Comparison of ENCODE assay signal across 23 cellular contexts in the genomic region with DNA sequence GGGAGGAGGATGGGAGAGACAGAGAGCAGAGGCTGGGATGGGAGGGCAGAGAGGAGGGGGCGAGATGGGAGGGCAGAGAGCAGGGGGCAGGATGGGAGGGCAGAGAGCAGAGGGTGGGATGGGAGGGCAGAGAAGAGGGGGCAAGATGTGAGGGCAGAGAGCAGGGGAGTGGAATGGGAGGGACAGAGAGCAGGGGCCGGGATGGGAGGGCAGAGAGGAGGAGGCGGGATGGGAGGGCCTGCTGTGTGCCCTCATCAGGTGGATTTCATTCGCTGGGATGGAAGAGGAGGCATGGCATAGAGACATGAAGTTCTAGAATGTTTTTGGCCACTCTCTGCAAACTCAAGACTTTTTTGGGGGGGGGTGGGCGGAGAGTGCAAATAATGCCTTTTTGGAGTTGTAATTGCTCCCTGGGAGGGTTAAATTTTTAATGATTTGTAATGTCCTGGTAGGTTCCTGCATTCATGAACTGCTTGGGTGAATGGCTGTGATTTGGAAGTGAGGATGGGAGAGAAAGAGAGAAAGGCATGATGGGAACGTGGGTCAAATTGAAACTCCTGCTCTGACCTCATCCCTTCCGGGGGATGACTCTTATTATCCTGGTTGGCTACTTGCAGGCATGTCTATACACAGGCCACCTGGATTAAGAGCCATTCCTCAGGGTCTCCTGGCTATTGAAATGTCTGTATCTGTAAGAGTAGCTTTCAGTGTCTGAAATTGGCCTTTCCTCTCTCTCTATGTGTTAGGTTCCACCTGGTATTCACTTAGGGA.
A peak's percentile ranks its signal among the peaks of the same experiment; 100 is the strongest.
DNase-seq lines count a peak whose midpoint lies in the region; ATAC-seq and TF ChIP-seq lines count a peak whose summit lies in the region.
"Had no signal": no experiment of that assay in that cellular context is flagged by ENCODE, and none has a peak within 500 bp of the region (broad histone marks: within the 10 kb centered on the region; RNA-seq: fewer than 3 reads in every experiment).

No MANE protein-coding gene starts in this region.

- no peak overlapping the region for H2BK15ac ChIP-seq in mesenchymal stem cell (ENCODE audit: low read depth, poor library complexity, severe bottlenecking)

- H3K4me1 ChIP-seq in body of pancreas (peaks cover 27% of the 10 kb centered on the region), mesenchymal stem cell (ENCODE audit: control insufficient read depth, insufficient read depth, low read depth, low read length) (peaks cover 8% of the 10 kb centered on the region), subcutaneous abdominal adipose tissue (ENCODE audit: control insufficient read depth in 5 of 5, insufficient read depth in 5 of 5, low read length in 5 of 5) (peaks cover 7 to 44% (median 22%) of the 10 kb centered on the region in 5 donors)
- H3K4me1 ChIP-seq: BLaER1 treated with 17β-estradiol and CSF1 and Interleukin-3, amounts not matched to agents 10 nM and 100 nM; parathyroid adenoma had no signal

- DNase-seq in activated CD8-positive, alpha-beta memory T cell treated with anti-CD3 and anti-CD28 coated beads, Interleukin-2, amount 10 ng/mL, durations not matched to agents 7 days and 5 days = no peak
- no peak for DNase-seq in activated CD8-positive, alpha-beta memory T cell treated with anti-CD3 and anti-CD28 coated beads, Interleukin-2, amount 50 U/mL, for 48 hours
- DNase-seq in body of pancreas (no peak), mesenchymal stem cell (no peak), NCI-H345 (lab: John Stamatoyannopoulos, UW) (no peak), ecto neural progenitor cell (ENCODE audit: low spot score) (no peak)
- no peak for DNase-seq in T-helper 2 cell treated with Interferon-gamma antibody and Interleukin-4, amounts not matched to agents 5 μg/mL and 100 μg/mL, for 36 hours (ENCODE audit: low spot score)
- DNase-seq: activated CD4-positive, alpha-beta T cell treated with anti-CD3 and anti-CD28 coated beads for 4 hours; activated naive CD8-positive, alpha-beta T cell treated with anti-CD3 and anti-CD28 coated beads for 36 hours; cortex of kidney; HFFc6; islet precursor cell; naive thymus-derived CD4-positive, alpha-beta T cell; NCI-H1105 treated with DMSO at 0.1 percent for 48 hours; NCI-H2081 treated with DMSO at 0.1 percent for 48 hours; NCI-H510A; stimulated activated CD4-positive, alpha-beta T cell treated with anti-CD3 and anti-CD28 coated beads, Interleukin-2, amount 100 ng/mL, for 48 hours had no signal

- H3K4me3 Mint-ChIP-seq in activated CD8-positive, alpha-beta memory T cell treated with anti-CD3 and anti-CD28 coated beads, Interleukin-2, amount 10 ng/mL, durations not matched to agents 7 days and 5 days = no peak overlapping the region
- H3K4me3 Mint-ChIP-seq in T-helper 2 cell treated with Interferon-gamma antibody and Interleukin-4, amounts not matched to agents 5 μg/mL and 100 μg/mL, for 36 hours = no peak overlapping the region
- H3K4me3 Mint-ChIP-seq: activated naive CD8-positive, alpha-beta T cell treated with anti-CD3 and anti-CD28 coated beads for 36 hours; HFFc6; memory B cell; naive thymus-derived CD4-positive, alpha-beta T cell had no signal

- H3K9ac ChIP-seq in mesenchymal stem cell (ENCODE audit: low read length) (no peak overlapping the region), subcutaneous abdominal adipose tissue (ENCODE audit: low read length in 5 of 5) (no peak overlapping the region)
- H3K9ac ChIP-seq: BLaER1 treated with 17β-estradiol and CSF1 and Interleukin-3, amounts not matched to agents 10 nM and 100 nM; parathyroid adenoma had no signal

- peak overlapping the region; percentile 48 to 89 (median 82) for H3K27ac ChIP-seq in body of pancreas
- H3K27ac ChIP-seq in mesenchymal stem cell (ENCODE audit: low read length, poor library complexity, severe bottlenecking) = peak overlapping the region; percentile 81
- peak overlapping the region; percentile 55 for H3K27ac ChIP-seq in subcutaneous abdominal adipose tissue (ENCODE audit: low read depth, low read length)
- H3K27ac ChIP-seq: BLaER1 treated with 17β-estradiol and CSF1 and Interleukin-3, amounts not matched to agents 10 nM and 100 nM; parathyroid adenoma had no signal

- H3K27me3 ChIP-seq in body of pancreas (no peaks in the 10 kb centered on the region), mesenchymal stem cell (ENCODE audit: control insufficient read depth in 1 of 2, insufficient read depth in 1 of 2, low read length in 2 of 2) (no peaks in the 10 kb centered on the region), subcutaneous abdominal adipose tissue (ENCODE audit: control insufficient read depth in 5 of 5, insufficient read depth in 4 of 5, low read length in 5 of 5) (no peaks in the 10 kb centered on the region)
- H3K27me3 ChIP-seq: BLaER1 treated with 17β-estradiol and CSF1 and Interleukin-3, amounts not matched to agents 10 nM and 100 nM; brain microvascular endothelial cell had no signal

- no peaks in the 10 kb centered on the region for H3K27me3 Mint-ChIP-seq in activated CD8-positive, alpha-beta memory T cell treated with anti-CD3 and anti-CD28 coated beads, Interleukin-2, amount 10 ng/mL, durations not matched to agents 7 days and 5 days
- H3K27me3 Mint-ChIP-seq in T-helper 2 cell treated with Interferon-gamma antibody and Interleukin-4, amounts not matched to agents 5 μg/mL and 100 μg/mL, for 36 hours (ENCODE audit: low read depth) = no peaks in the 10 kb centered on the region
- H3K27me3 Mint-ChIP-seq: activated naive CD8-positive, alpha-beta T cell treated with anti-CD3 and anti-CD28 coated beads for 36 hours had no signal

- no peak overlapping the region for H3K14ac ChIP-seq in mesenchymal stem cell (ENCODE audit: low read length in 2 of 2)

- no peak overlapping the region for H4K91ac ChIP-seq in mesenchymal stem cell (ENCODE audit: low read length)

- H2AK5ac ChIP-seq in mesenchymal stem cell (ENCODE audit: low read length, severe bottlenecking) = no peak overlapping the region

- H3K36me3 Mint-ChIP-seq in activated CD8-positive, alpha-beta memory T cell treated with anti-CD3 and anti-CD28 coated beads, Interleukin-2, amount 10 ng/mL, durations not matched to agents 7 days and 5 days = no peaks in the 10 kb centered on the region
- no peaks in the 10 kb centered on the region for H3K36me3 Mint-ChIP-seq in T-helper 2 cell treated with Interferon-gamma antibody and Interleukin-4, amounts not matched to agents 5 μg/mL and 100 μg/mL, for 36 hours (ENCODE audit: low read depth)
- H3K36me3 Mint-ChIP-seq: activated naive CD8-positive, alpha-beta T cell treated with anti-CD3 and anti-CD28 coated beads for 36 hours; memory B cell had no signal

- H2BK12ac ChIP-seq in mesenchymal stem cell (ENCODE audit: low read length in 2 of 2) = no peak overlapping the region

- no peak overlapping the region for H3K4me2 ChIP-seq in mesenchymal stem cell (ENCODE audit: low read length, poor library complexity, severe bottlenecking)
- H3K4me2 ChIP-seq: BLaER1 treated with 17β-estradiol and CSF1 and Interleukin-3, amounts not matched to agents 10 nM and 100 nM had no signal

- no peak overlapping the region for H3K18ac ChIP-seq in mesenchymal stem cell (ENCODE audit: low read depth in 1 of 2, low read length in 2 of 2)

- H3K4me1 Mint-ChIP-seq in activated CD8-positive, alpha-beta memory T cell treated with anti-CD3 and anti-CD28 coated beads, Interleukin-2, amount 10 ng/mL, durations not matched to agents 7 days and 5 days = peaks cover 8% of the 10 kb centered on the region
- H3K4me1 Mint-ChIP-seq in T-helper 2 cell treated with Interferon-gamma antibody and Interleukin-4, amounts not matched to agents 5 μg/mL and 100 μg/mL, for 36 hours (ENCODE audit: low read depth) = no peaks in the 10 kb centered on the region
- H3K4me1 Mint-ChIP-seq: activated naive CD8-positive, alpha-beta T cell treated with anti-CD3 and anti-CD28 coated beads for 36 hours; memory B cell; naive thymus-derived CD4-positive, alpha-beta T cell had no signal

- H3K23ac ChIP-seq in mesenchymal stem cell (ENCODE audit: low read length in 2 of 2) = no peak overlapping the region

- 74 to 88% methylated on average over 5 to 7 of the region's 7 CpGs for WGBS in body of pancreas, 2 donors
- 85% methylated on average over 7 of the region's 7 CpGs for WGBS in mesenchymal stem cell

- H3K4me3 ChIP-seq in body of pancreas (no peak overlapping the region), mesenchymal stem cell (ENCODE audit: insufficient read depth in 1 of 2, low read depth in 1 of 2, low read length in 2 of 2) (no peak overlapping the region), subcutaneous abdominal adipose tissue (ENCODE audit: low read depth in 1 of 5, low read length in 5 of 5) (peak overlapping the region in 1 of 5 donors; percentile 17)
- H3K4me3 ChIP-seq: BLaER1 treated with 17β-estradiol and CSF1 and Interleukin-3, amounts not matched to agents 10 nM and 100 nM had no signal

- no peak overlapping the region for H2BK120ac ChIP-seq in mesenchymal stem cell (ENCODE audit: low read depth, low read length)

- H3K36me3 ChIP-seq in body of pancreas (replicated peaks in 1 of 2; ENCODE audit: insufficient read depth in 1 of 2, low read depth in 2 of 2) (no peaks in the 10 kb centered on the region), mesenchymal stem cell (ENCODE audit: control insufficient read depth in 1 of 2, insufficient read depth in 2 of 2, low read depth in 1 of 2, low read length in 2 of 2) (no peaks in the 10 kb centered on the region), subcutaneous abdominal adipose tissue (ENCODE audit: control insufficient read depth in 5 of 5, insufficient read depth in 5 of 5, low read length in 5 of 5) (no peaks in the 10 kb centered on the region)
- H3K36me3 ChIP-seq: BLaER1 treated with 17β-estradiol and CSF1 and Interleukin-3, amounts not matched to agents 10 nM and 100 nM; brain microvascular endothelial cell had no signal

- H3K79me1 ChIP-seq in mesenchymal stem cell (replicated peaks; ENCODE audit: low read length, poor library complexity, severe bottlenecking) = no peaks in the 10 kb centered on the region

- no peak overlapping the region for H4K8ac ChIP-seq in mesenchymal stem cell (ENCODE audit: low read length)

- no peaks in the 10 kb centered on the region for H3K9me3 ChIP-seq in body of pancreas
- H3K9me3 ChIP-seq in mesenchymal stem cell (ENCODE audit: control insufficient read depth, low read length) = no peaks in the 10 kb centered on the region
- H3K9me3 ChIP-seq in subcutaneous abdominal adipose tissue (ENCODE audit: control insufficient read depth in 5 of 5, low read length in 5 of 5) = no peaks in the 10 kb centered on the region
- H3K9me3 ChIP-seq: BLaER1 treated with 17β-estradiol and CSF1 and Interleukin-3, amounts not matched to agents 10 nM and 100 nM had no signal

- no peak overlapping the region for H2BK5ac ChIP-seq in mesenchymal stem cell (ENCODE audit: low read depth, low read length, poor library complexity, severe bottlenecking)

- no peak overlapping the region for H2AFZ ChIP-seq in mesenchymal stem cell (ENCODE audit: low read depth, low read length)
- H2AFZ ChIP-seq: parathyroid adenoma had no signal

- H3K9me3 Mint-ChIP-seq in activated CD8-positive, alpha-beta memory T cell treated with anti-CD3 and anti-CD28 coated beads, Interleukin-2, amount 10 ng/mL, durations not matched to agents 7 days and 5 days (ENCODE audit: low read depth) = no peaks in the 10 kb centered on the region
- no peaks in the 10 kb centered on the region for H3K9me3 Mint-ChIP-seq in T-helper 2 cell treated with Interferon-gamma antibody and Interleukin-4, amounts not matched to agents 5 μg/mL and 100 μg/mL, for 36 hours
- H3K9me3 Mint-ChIP-seq: activated naive CD8-positive, alpha-beta T cell treated with anti-CD3 and anti-CD28 coated beads for 36 hours; activated T-helper 2 cell treated with anti-CD3 and anti-CD28 coated beads, Interferon-gamma antibody, Interleukin-2, Interleukin-4, amounts not matched to agents 10 μg/mL and 5 μg/mL and 100 μg/mL, durations not matched to agents 14 hours and 24 hours and 36 hours; memory B cell; naive thymus-derived CD4-positive, alpha-beta T cell had no signal

- peak; percentile 30 for ATAC-seq in activated CD8-positive, alpha-beta memory T cell treated with anti-CD3 and anti-CD28 coated beads, Interleukin-2, amount 10 ng/mL, durations not matched to agents 7 days and 5 days
- ATAC-seq in body of pancreas = no peak

- TF ChIP-seq POLR2A in body of pancreas (IDR thresholded peaks at IDR 0.05) = no peak

- no peak for TF ChIP-seq CTCF in body of pancreas (IDR thresholded peaks at IDR 0.05)

- CTCF ChIA-PET in activated CD8-positive, alpha-beta memory T cell treated with anti-CD3 and anti-CD28 coated beads, Interleukin-2, amount 10 ng/mL, durations not matched to agents 7 days and 5 days (lab: Charles Lee) = no interaction called here

- intact Hi-C loops in body of pancreas (cut with DNase I) = no loop called here

- H3K27ac Mint-ChIP-seq in activated CD8-positive, alpha-beta memory T cell treated with anti-CD3 and anti-CD28 coated beads, Interleukin-2, amount 10 ng/mL, durations not matched to agents 7 days and 5 days = no peak overlapping the region
- H3K27ac Mint-ChIP-seq in T-helper 2 cell treated with Interferon-gamma antibody and Interleukin-4, amounts not matched to agents 5 μg/mL and 100 μg/mL, for 36 hours = no peak overlapping the region
- H3K27ac Mint-ChIP-seq: activated naive CD8-positive, alpha-beta T cell treated with anti-CD3 and anti-CD28 coated beads for 36 hours; activated T-helper 2 cell treated with anti-CD3 and anti-CD28 coated beads, Interferon-gamma antibody, Interleukin-2, Interleukin-4, amounts not matched to agents 10 μg/mL and 5 μg/mL and 100 μg/mL, durations not matched to agents 14 hours and 24 hours and 36 hours; HFFc6; memory B cell; naive thymus-derived CD4-positive, alpha-beta T cell had no signal

- H3K4ac ChIP-seq in mesenchymal stem cell (ENCODE audit: low read depth in 1 of 2, low read length in 2 of 2) = no peak overlapping the region
